24 cellular contexts compared by ENCODE assay signal in the genomic region with DNA sequence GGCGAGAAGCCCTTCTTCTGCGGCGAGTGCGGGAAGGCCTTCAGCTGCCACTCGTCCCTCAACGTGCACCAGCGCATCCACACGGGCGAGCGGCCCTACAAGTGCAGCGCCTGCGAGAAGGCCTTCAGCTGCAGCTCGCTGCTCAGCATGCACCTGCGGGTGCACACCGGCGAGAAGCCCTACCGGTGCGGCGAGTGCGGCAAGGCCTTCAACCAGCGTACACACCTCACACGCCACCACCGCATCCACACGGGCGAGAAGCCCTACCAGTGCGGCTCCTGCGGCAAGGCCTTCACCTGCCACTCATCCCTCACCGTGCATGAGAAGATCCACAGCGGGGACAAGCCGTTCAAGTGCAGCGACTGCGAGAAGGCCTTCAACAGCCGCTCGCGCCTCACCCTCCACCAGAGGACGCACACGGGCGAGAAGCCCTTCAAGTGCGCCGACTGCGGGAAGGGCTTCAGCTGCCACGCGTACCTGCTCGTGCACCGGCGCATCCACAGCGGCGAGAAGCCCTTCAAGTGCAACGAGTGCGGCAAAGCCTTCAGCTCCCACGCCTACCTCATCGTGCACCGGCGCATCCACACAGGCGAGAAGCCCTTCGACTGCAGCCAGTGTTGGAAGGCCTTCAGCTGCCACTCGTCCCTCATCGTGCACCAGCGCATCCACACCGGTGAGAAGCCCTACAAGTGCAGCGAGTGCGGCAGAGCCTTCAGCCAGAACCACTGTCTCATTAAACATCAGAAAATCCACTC.
"Had no signal": no experiment of that assay in that cellular context is flagged by ENCODE, and none has a peak within 500 bp of the region (broad histone marks: within the 10 kb centered on the region; RNA-seq: fewer than 3 reads in every experiment).

No MANE protein-coding gene starts in this region.

- H3K27ac ChIP-seq: ascending aorta, breast epithelium, esophagus muscularis mucosa, gastroesophageal sphincter, heart left ventricle, prostate gland, right atrium auricular region, stomach, upper lobe of left lung had no signal

- H3K27ac Mint-ChIP-seq: activated CD4-positive, alpha-beta memory T cell treated with anti-CD3 and anti-CD28 coated beads, Interleukin-2, amount 10 ng/mL, durations not matched to agents 7 days and 5 days; activated CD4-positive, alpha-beta T cell treated with anti-CD3 and anti-CD28 coated beads for 36 hours; activated T-cell treated with anti-CD3 and anti-CD28 coated beads, Interleukin-2, amount 50 U/mL, for 24 hours; activated T-helper 2 cell treated with anti-CD3 and anti-CD28 coated beads, Interferon-gamma antibody, Interleukin-2, Interleukin-4, amounts not matched to agents 10 μg/mL and 5 μg/mL and 100 μg/mL, durations not matched to agents 14 hours and 24 hours and 36 hours; stimulated activated effector memory CD8-positive, alpha-beta T cell treated with anti-CD3 and anti-CD28 coated beads, Interleukin-12 subunit alpha, Interleukin-12 subunit beta, amount 100 ng/mL, for 72 hours; T-cell had no signal

- H3K9me3 Mint-ChIP-seq: activated CD4-positive, alpha-beta memory T cell treated with anti-CD3 and anti-CD28 coated beads, Interleukin-2, amount 10 ng/mL, durations not matched to agents 7 days and 5 days; activated T-cell treated with anti-CD3 and anti-CD28 coated beads, Interleukin-2, amount 50 U/mL, for 24 hours; activated T-helper 2 cell treated with anti-CD3 and anti-CD28 coated beads, Interferon-gamma antibody, Interleukin-2, Interleukin-4, amounts not matched to agents 10 μg/mL and 5 μg/mL and 100 μg/mL, durations not matched to agents 14 hours and 24 hours and 36 hours; stimulated activated effector memory CD8-positive, alpha-beta T cell treated with anti-CD3 and anti-CD28 coated beads, Interleukin-12 subunit alpha, Interleukin-12 subunit beta, amount 100 ng/mL, for 72 hours; T-cell; WTC11 had no signal

- FAIRE-seq: endothelial cell of umbilical vein had no signal

- H3K36me3 ChIP-seq: prostate gland had no signal

- H3K27me3 ChIP-seq: ascending aorta, breast epithelium, esophagus muscularis mucosa, gastroesophageal sphincter, heart left ventricle, right atrium auricular region, stomach, upper lobe of left lung had no signal

- H3K9me3 ChIP-seq: ascending aorta, breast epithelium, esophagus muscularis mucosa, gastroesophageal sphincter, heart left ventricle, prostate gland, right atrium auricular region, stomach, upper lobe of left lung had no signal

- H3K4me3 ChIP-seq: ascending aorta, breast epithelium, esophagus muscularis mucosa, gastroesophageal sphincter, heart left ventricle, lung, prostate gland, right atrium auricular region, stomach, upper lobe of left lung had no signal

- H3K4me3 Mint-ChIP-seq: activated CD4-positive, alpha-beta memory T cell treated with anti-CD3 and anti-CD28 coated beads, Interleukin-2, amount 10 ng/mL, durations not matched to agents 7 days and 5 days; activated CD4-positive, alpha-beta T cell treated with anti-CD3 and anti-CD28 coated beads for 36 hours; activated T-cell treated with anti-CD3 and anti-CD28 coated beads, Interleukin-2, amount 50 U/mL, for 24 hours; stimulated activated effector memory CD8-positive, alpha-beta T cell treated with anti-CD3 and anti-CD28 coated beads, Interleukin-12 subunit alpha, Interleukin-12 subunit beta, amount 100 ng/mL, for 72 hours; T-cell; WTC11 had no signal

- DNase-seq: activated CD4-positive, alpha-beta memory T cell treated with anti-CD3 and anti-CD28 coated beads, Interleukin-2, amount 10 ng/mL, durations not matched to agents 7 days and 5 days; activated CD4-positive, alpha-beta T cell treated with anti-CD3 and anti-CD28 coated beads for 36 hours; activated naive CD4-positive, alpha-beta T cell treated with Interleukin-2 at 50 U/mL for 16 hours; activated T-cell treated with anti-CD3 and anti-CD28 coated beads, Interleukin-2, amount 50 U/mL, for 24 hours; cerebellar nuclear complex; effector CD8-positive, alpha-beta T cell; heart left ventricle; midbrain; stimulated activated CD4-positive, alpha-beta T cell treated with anti-CD3 and anti-CD28 coated beads, Interleukin-15, amount 100 ng/mL, for 24 hours; stimulated activated CD4-positive, alpha-beta T cell treated with anti-CD3 and anti-CD28 coated beads, Interleukin-2, amount 100 ng/mL, for 48 hours; stomach; T-cell had no signal

- H3K4me1 ChIP-seq: ascending aorta, breast epithelium, esophagus muscularis mucosa, gastroesophageal sphincter, heart left ventricle, prostate gland, right atrium auricular region, stomach, upper lobe of left lung had no signal

- H3K4me1 Mint-ChIP-seq: activated CD4-positive, alpha-beta T cell treated with anti-CD3 and anti-CD28 coated beads for 36 hours; WTC11 had no signal

- H3K27me3 Mint-ChIP-seq: activated CD4-positive, alpha-beta memory T cell treated with anti-CD3 and anti-CD28 coated beads, Interleukin-2, amount 10 ng/mL, durations not matched to agents 7 days and 5 days; activated CD4-positive, alpha-beta T cell treated with anti-CD3 and anti-CD28 coated beads for 36 hours; activated T-cell treated with anti-CD3 and anti-CD28 coated beads, Interleukin-2, amount 50 U/mL, for 24 hours; T-cell had no signal
